Comparison of ENCODE assay signal across 18 cellular contexts in the genomic region with DNA sequence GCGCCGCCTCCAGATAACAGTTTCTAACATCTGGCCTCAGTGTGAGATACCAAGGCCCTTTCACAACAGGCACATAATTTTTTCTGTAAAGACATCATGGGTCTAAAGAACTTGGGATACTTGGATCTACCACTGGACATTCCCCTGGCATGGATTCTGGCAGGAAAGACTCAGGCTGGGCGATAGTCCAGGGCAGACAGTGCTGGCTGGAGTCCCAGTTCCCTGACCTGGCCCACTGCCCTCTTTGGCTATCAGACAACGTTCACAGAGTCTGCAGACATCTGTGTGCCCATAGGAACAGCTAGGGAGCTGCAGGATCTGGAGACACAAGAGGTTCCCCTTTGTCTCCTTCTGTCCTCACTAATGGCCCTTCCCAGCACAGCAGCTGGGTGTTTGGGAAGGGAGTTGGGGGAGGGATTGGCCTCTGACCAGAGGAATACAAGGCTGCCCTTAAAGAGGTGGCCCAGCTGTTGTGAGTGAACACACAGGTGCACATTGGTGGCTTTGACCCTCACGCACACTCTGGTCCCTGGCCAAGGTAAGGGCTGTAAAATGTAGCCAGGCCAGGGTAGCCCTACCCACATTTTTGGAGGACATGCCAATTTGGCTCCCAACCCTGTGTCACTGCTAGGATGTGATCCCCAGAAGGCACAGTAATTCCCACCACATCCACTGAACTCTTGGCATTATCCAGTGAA.
DNase-seq lines count a peak whose midpoint lies in the region; ATAC-seq and TF ChIP-seq lines count a peak whose summit lies in the region.
"Had no signal": no experiment of that assay in that cellular context is flagged by ENCODE, and none has a peak within 500 bp of the region (broad histone marks: within the 10 kb centered on the region; RNA-seq: fewer than 3 reads in every experiment).

No MANE protein-coding gene starts in this region.

- no peak for TF ChIP-seq EP300 in gastroesophageal sphincter (IDR thresholded peaks at IDR 0.05)

- peak; percentile 91 for ATAC-seq in Right ventricle myocardium inferior
- ATAC-seq in gastroesophageal sphincter = peak; percentile 63
- ATAC-seq in HG02840 (IDR thresholded peaks at IDR 0.05; ENCODE audit: low FRiP score, unreplicated experiment) = no peak
- ATAC-seq in GM19351 (IDR thresholded peaks at IDR 0.05; ENCODE audit: unreplicated experiment) = no peak
- ATAC-seq: A549; activated CD8-positive, alpha-beta memory T cell treated with anti-CD3 and anti-CD28 coated beads, Interleukin-2, amount 10 ng/mL, durations not matched to agents 7 days and 5 days; WTC11 had no signal

- no peak overlapping the region for H3K4me2 ChIP-seq in neuronal stem cell (ENCODE audit: insufficient read depth, low read length, poor library complexity, severe bottlenecking)
- H3K4me2 ChIP-seq: A549 had no signal

- intact Hi-C loops in Right ventricle myocardium inferior (cut with DNase I) = loop anchor here (10.0 kb wide), 1 partner anchor 62 kb away; no protein-coding TSS in a partner anchor
- intact Hi-C loops in cardiac septum (cut with DNase I) = no loop called here

- peak overlapping the region; percentile 64 for H2BK15ac ChIP-seq in neuronal stem cell (ENCODE audit: low read length)

- TF ChIP-seq POLR2A in gastroesophageal sphincter (IDR thresholded peaks at IDR 0.05) = no peak

- no peaks in the 10 kb centered on the region for H3K79me1 ChIP-seq in neuronal stem cell (ENCODE audit: low read depth, low read length)

- H3K4me3 ChIP-seq in gastroesophageal sphincter = no peak overlapping the region
- H3K4me3 ChIP-seq in neuronal stem cell (ENCODE audit: low read length in 2 of 2) = no peak overlapping the region
- H3K4me3 ChIP-seq: A549 had no signal

- no peak for TF ChIP-seq CTCF in gastroesophageal sphincter (IDR thresholded peaks at IDR 0.05)

- H2AFZ ChIP-seq in neuronal stem cell (ENCODE audit: low read length) = no peak overlapping the region

- no peak overlapping the region for H2BK12ac ChIP-seq in neuronal stem cell (ENCODE audit: low read length)

- no peak overlapping the region for H4K8ac ChIP-seq in neuronal stem cell (ENCODE audit: low read depth, low read length)

- H3K36me3 ChIP-seq in gastroesophageal sphincter (no peaks in the 10 kb centered on the region), neuronal stem cell (replicated peaks in 1 of 2; ENCODE audit: control insufficient read depth in 2 of 2, insufficient read depth in 2 of 2, low read length in 2 of 2) (no peaks in the 10 kb centered on the region)

- no peak overlapping the region for H3K4ac ChIP-seq in neuronal stem cell (ENCODE audit: low read length)

- H3K27me3 ChIP-seq in gastroesophageal sphincter (no peaks in the 10 kb centered on the region), neuronal stem cell (ENCODE audit: control insufficient read depth in 3 of 3, insufficient read depth in 3 of 3, low read depth in 1 of 3, low read length in 3 of 3) (peaks cover 0 to 3% (median 0%) of the 10 kb centered on the region in 3 experiments)

- H2AK5ac ChIP-seq in neuronal stem cell (ENCODE audit: low read depth, low read length) = no peak overlapping the region

- WGBS in gastroesophageal sphincter (ENCODE audit: low coverage in 1 of 2), 2 donors = 20% methylated on average over 1 to 3 of the region's 5 CpGs
- no CpG with 5 or more reads among the region's 5 CpGs for WGBS in neuronal stem cell (ENCODE audit: extremely low coverage in 2 of 2, insufficient read length in 2 of 2, insufficient replicate concordance in 1 of 2), 2 donors

- H3K27ac ChIP-seq in gastroesophageal sphincter (no peak overlapping the region), neuronal stem cell (replicated peaks; ENCODE audit: low read length) (no peak overlapping the region)
- H3K27ac ChIP-seq: A549 had no signal

- H3K9me3 ChIP-seq in gastroesophageal sphincter (no peaks in the 10 kb centered on the region), neuronal stem cell (replicated peaks in 1 of 2; ENCODE audit: control insufficient read depth in 2 of 2, insufficient read depth in 1 of 2, low read depth in 1 of 2, low read length in 2 of 2) (no peaks in the 10 kb centered on the region)
- H3K9me3 ChIP-seq: A549 had no signal

- DNase-seq in Right ventricle myocardium inferior (ENCODE audit: missing footprints) (peak; percentile 39), cardiac septum (ENCODE audit: low spot score) (no peak), neuronal stem cell (ENCODE audit: low spot score) (no peak), 8988T (no peak), UCSD-AML1 (lab: John Stamatoyannopoulos, UW; ENCODE audit: unreplicated experiment) (no peak)
- DNase-seq: activated CD8-positive, alpha-beta memory T cell treated with anti-CD3 and anti-CD28 coated beads, Interleukin-2, amount 10 ng/mL, durations not matched to agents 7 days and 5 days; activated gamma-delta T cell; CD8-positive, alpha-beta memory T cell; endodermal cell; foreskin melanocyte; immature natural killer cell; NCI-H1930; NCI-H774 had no signal

- H3K9ac ChIP-seq in neuronal stem cell (ENCODE audit: low read depth, low read length, poor library complexity) = no peak overlapping the region

- H3K23ac ChIP-seq in neuronal stem cell (ENCODE audit: low read depth, low read length, poor library complexity) = peak overlapping the region; percentile 65

- H3K14ac ChIP-seq in neuronal stem cell (ENCODE audit: low read length) = no peak overlapping the region

- H2BK120ac ChIP-seq in neuronal stem cell (ENCODE audit: low read depth, low read length) = no peak overlapping the region

- H3K4me1 ChIP-seq in gastroesophageal sphincter = peaks cover 0 to 20% (median 0%) of the 10 kb centered on the region in 3 donors
- H3K4me1 ChIP-seq in neuronal stem cell (ENCODE audit: control insufficient read depth in 2 of 2, insufficient read depth in 1 of 2, low read depth in 1 of 2, low read length in 2 of 2) = no peaks in the 10 kb centered on the region
- H3K4me1 ChIP-seq: A549 had no signal

- no peak overlapping the region for H3K18ac ChIP-seq in neuronal stem cell (ENCODE audit: low read length)

- H4K91ac ChIP-seq in neuronal stem cell (ENCODE audit: low read depth, low read length, poor library complexity) = no peak overlapping the region

- H2BK5ac ChIP-seq in neuronal stem cell (ENCODE audit: low read length) = no peak overlapping the region

Comparison
In these comparisons a context has a peak if more than half of its experiments do, and no peak if none do; other contexts are left out.
1. ATAC-seq: peak in Right ventricle myocardium inferior (single experiment) and gastroesophageal sphincter (single experiment); none in HG02840 (single experiment) and GM19351 (single experiment).